ENCODE assay signal across 21 cellular contexts in the genomic region with DNA sequence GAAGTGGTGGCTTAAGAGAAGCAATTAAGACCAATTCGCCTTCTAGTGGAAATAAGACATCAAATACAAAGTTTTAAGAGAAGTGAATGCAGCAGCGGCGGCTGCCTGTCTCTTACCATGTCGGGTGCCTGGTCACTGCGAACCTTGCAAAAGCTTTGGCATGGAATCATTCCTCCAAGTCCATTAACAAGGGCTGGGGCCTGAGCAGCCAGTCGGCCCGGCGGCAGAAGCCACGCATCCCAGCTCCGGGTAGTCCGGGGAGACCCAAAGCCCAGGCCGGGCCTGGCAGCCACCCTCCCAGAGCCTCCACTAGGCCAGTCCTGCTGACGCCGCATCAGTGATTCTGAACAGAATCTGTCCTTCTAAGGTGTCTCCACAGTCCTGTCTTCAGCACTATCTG.
"Had no signal": no experiment of that assay in that cellular context is flagged by ENCODE, and none has a peak within 500 bp of the region (broad histone marks: within the 10 kb centered on the region; RNA-seq: fewer than 3 reads in every experiment).

No MANE protein-coding gene starts in this region.

- H3K4me1 ChIP-seq: breast epithelium, right lobe of liver, stomach, thyroid gland, upper lobe of left lung had no signal

- H3K9me3 ChIP-seq: neutrophil, right lobe of liver, thyroid gland, upper lobe of left lung had no signal

- ATAC-seq: activated naive CD4-positive, alpha-beta T cell treated with anti-CD3 and anti-CD28 coated beads, Interleukin-2, amount 50 U/mL, for 72 hours; left ventricle myocardium superior; right lobe of liver; stimulated activated effector memory CD8-positive, alpha-beta T cell treated with anti-CD3 and anti-CD28 coated beads, Interleukin-12 subunit alpha, Interleukin-12 subunit beta, amount 100 ng/mL, for 72 hours; T-cell had no signal

- H3K27ac ChIP-seq: breast epithelium, neutrophil, right lobe of liver, skin epidermis, stomach, thyroid gland, upper lobe of left lung had no signal

- DNase-seq: activated CD4-positive, alpha-beta T cell treated with anti-CD3 and anti-CD28 coated beads for 4 hours; activated CD4-positive, alpha-beta T cell treated with anti-CD3 and anti-CD28 coated beads, Interleukin-2, amount 50 U/mL, for 48 hours; activated CD4-positive, CD25-positive, alpha-beta regulatory T cell; activated naive CD4-positive, alpha-beta T cell; activated T-cell treated with anti-CD3 and anti-CD28 coated beads, Interleukin-2, amount 50 U/mL, for 48 hours; central memory CD4-positive, alpha-beta T cell; effector CD8-positive, alpha-beta T cell; left ventricle myocardium superior; mammary epithelial cell; nephron progenitor cell; right lobe of liver; stimulated activated CD4-positive, alpha-beta T cell treated with anti-CD3 and anti-CD28 coated beads, Interleukin-4, amount 100 ng/mL, for 24 hours; stomach; thyroid gland had no signal

- H3K4me3 ChIP-seq: breast epithelium, right lobe of liver, skin epidermis, stomach, thyroid gland, upper lobe of left lung had no signal

- H3K27me3 ChIP-seq: neutrophil, right lobe of liver, thyroid gland, upper lobe of left lung had no signal

- H3K36me3 ChIP-seq: breast epithelium, neutrophil, right lobe of liver, stomach, thyroid gland, upper lobe of left lung had no signal
